Comparison of ENCODE assay signal across 23 cellular contexts in the genomic region with DNA sequence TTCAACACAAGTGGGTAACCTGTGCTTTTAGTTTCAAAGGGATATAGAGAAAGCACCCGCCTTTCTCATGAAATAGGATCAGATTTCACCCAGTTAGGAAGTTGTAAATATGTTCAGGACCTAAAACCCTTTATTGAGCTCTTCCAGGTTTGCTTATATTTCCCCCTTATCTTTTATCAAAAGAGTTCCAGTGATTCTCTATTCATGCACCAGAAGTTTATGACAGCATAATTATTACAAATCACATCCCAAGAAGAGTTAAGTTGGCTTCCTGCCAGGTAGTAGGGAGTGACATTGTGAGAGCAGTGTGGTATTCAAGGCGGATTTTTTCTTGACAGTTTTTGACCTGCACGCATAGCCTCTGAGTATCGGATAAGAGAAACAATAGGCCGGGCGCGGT.
DNase-seq lines count a peak whose midpoint lies in the region; ATAC-seq, FAIRE-seq and TF ChIP-seq lines count a peak whose summit lies in the region.
"Had no signal": no experiment of that assay in that cellular context is flagged by ENCODE, and none has a peak within 500 bp of the region (broad histone marks: within the 10 kb centered on the region; RNA-seq: fewer than 3 reads in every experiment).

No MANE protein-coding gene starts in this region.

- POLR2A ChIA-PET in Caco-2 (lab: Charles Lee): no interaction called here

- H3K27ac Mint-ChIP-seq in Caco-2 (ENCODE audit: unreplicated experiment) (peak overlapping the region; percentile 37), mesothelial cell of epicardium (peak overlapping the region; percentile 81)
- H3K27ac Mint-ChIP-seq: activated naive CD8-positive, alpha-beta T cell treated with anti-CD3 and anti-CD28 coated beads, Interleukin-2, amount 10 ng/mL, durations not matched to agents 7 days and 5 days; activated T-helper 17 cell treated with anti-CD3 and anti-CD28 coated beads, Interleukin-2, amount 50 U/mL, for 72 hours; CD8-positive, alpha-beta memory T cell; stimulated activated memory B cell treated with anti-CD40 and anti-IgM and Interleukin-4, amounts not matched to agents 10 μg/mL and 1 μg/mL and 100 μg/mL, for 72 hours had no signal

- H3K4me1 ChIP-seq in Caco-2: no peaks in the 10 kb centered on the region

- H3K4me3 ChIP-seq in Caco-2 (ENCODE audit: low read depth, low read length): no peak overlapping the region
- H3K4me3 ChIP-seq: mucosa of descending colon, thoracic aorta had no signal

- BruUV-seq in Caco-2 (replicated peaks; lab: Mats Ljungman, UMichigan): no TSS peak

- CTCF ChIA-PET in Caco-2 (lab: Charles Lee): no interaction called here

- H3K9me3 ChIP-seq in Caco-2: no peaks in the 10 kb centered on the region
- H3K9me3 ChIP-seq: mucosa of descending colon, neutrophil, thoracic aorta had no signal

- H3K9me3 Mint-ChIP-seq in Caco-2 (ENCODE audit: unreplicated experiment) (no peaks in the 10 kb centered on the region), mesothelial cell of epicardium (no peaks in the 10 kb centered on the region)
- H3K9me3 Mint-ChIP-seq: activated naive CD8-positive, alpha-beta T cell treated with anti-CD3 and anti-CD28 coated beads, Interleukin-2, amount 10 ng/mL, durations not matched to agents 7 days and 5 days; activated T-helper 17 cell treated with anti-CD3 and anti-CD28 coated beads, Interleukin-2, amount 50 U/mL, for 72 hours; stimulated activated memory B cell treated with anti-CD40 and anti-IgM and Interleukin-4, amounts not matched to agents 10 μg/mL and 1 μg/mL and 100 μg/mL, for 72 hours had no signal

- H3K4me3 Mint-ChIP-seq in Caco-2 (ENCODE audit: unreplicated experiment) (no peak overlapping the region), mesothelial cell of epicardium (peak overlapping the region; percentile 5)
- H3K4me3 Mint-ChIP-seq: activated naive CD8-positive, alpha-beta T cell treated with anti-CD3 and anti-CD28 coated beads, Interleukin-2, amount 10 ng/mL, durations not matched to agents 7 days and 5 days; activated T-helper 17 cell treated with anti-CD3 and anti-CD28 coated beads, Interleukin-2, amount 50 U/mL, for 72 hours; CD8-positive, alpha-beta memory T cell; stimulated activated memory B cell treated with anti-CD40 and anti-IgM and Interleukin-4, amounts not matched to agents 10 μg/mL and 1 μg/mL and 100 μg/mL, for 72 hours had no signal

- peaks cover 5% of the 10 kb centered on the region; the same call in 1 of the 2 replicates for H3K36me3 ChIP-seq in Caco-2 (ENCODE audit: control insufficient read depth, insufficient read depth, low read length)
- H3K36me3 ChIP-seq: neutrophil had no signal

- no peak for FAIRE-seq in frontal cortex (lab: Jason Lieb, UNC)
- FAIRE-seq: H54 had no signal

- TF ChIP-seq CTCF in Caco-2 (IDR thresholded peaks at IDR 0.05; ENCODE audit: insufficient read depth in 1 of 2, low read depth in 1 of 2, low read length in 1 of 2, severe bottlenecking in 1 of 2, unreplicated experiment in 1 of 2) (no peak), mesothelial cell of epicardium (IDR thresholded peaks at IDR 0.05; ENCODE audit: unreplicated experiment) (no peak)

- intact Hi-C loops in Caco-2 (cut with micrococcal nuclease; ENCODE audit: unreplicated experiment): no loop called here

- H3K27me3 Mint-ChIP-seq in Caco-2 (ENCODE audit: insufficient read depth, unreplicated experiment) (no peaks in the 10 kb centered on the region), mesothelial cell of epicardium (ENCODE audit: low read depth) (no peaks in the 10 kb centered on the region)

- H3K36me3 Mint-ChIP-seq in Caco-2 (ENCODE audit: insufficient read depth, unreplicated experiment) (peaks cover 92% of the 10 kb centered on the region), mesothelial cell of epicardium (peaks cover 57% of the 10 kb centered on the region)
- H3K36me3 Mint-ChIP-seq: activated naive CD8-positive, alpha-beta T cell treated with anti-CD3 and anti-CD28 coated beads, Interleukin-2, amount 10 ng/mL, durations not matched to agents 7 days and 5 days; CD8-positive, alpha-beta memory T cell; stimulated activated memory B cell treated with anti-CD40 and anti-IgM and Interleukin-4, amounts not matched to agents 10 μg/mL and 1 μg/mL and 100 μg/mL, for 72 hours had no signal

- H3K4me1 Mint-ChIP-seq in Caco-2 (ENCODE audit: low read depth, unreplicated experiment) (no peaks in the 10 kb centered on the region), mesothelial cell of epicardium (peaks cover 48% of the 10 kb centered on the region)
- H3K4me1 Mint-ChIP-seq: activated naive CD8-positive, alpha-beta T cell treated with anti-CD3 and anti-CD28 coated beads, Interleukin-2, amount 10 ng/mL, durations not matched to agents 7 days and 5 days; activated T-helper 17 cell treated with anti-CD3 and anti-CD28 coated beads, Interleukin-2, amount 50 U/mL, for 72 hours had no signal

- no peaks in the 10 kb centered on the region for H3K27me3 ChIP-seq in Caco-2 (replicated peaks; ENCODE audit: control insufficient read depth, insufficient read depth, low read length)

- no peak for DNase-seq in Caco-2
- peak; percentile 36 for DNase-seq in NCI-H1417 treated with DMSO at 0.1 percent for 48 hours (lab: John Stamatoyannopoulos, UW)
- DNase-seq in NCI-H510A treated with DMSO at 0.1 percent for 48 hours (lab: John Stamatoyannopoulos, UW): peak; percentile 34
- DNase-seq in mesothelial cell of epicardium (ENCODE audit: low spot score in 2 of 2, unreplicated experiment in 2 of 2): no peak
- DNase-seq in 8988T: no peak
- no peak for DNase-seq in frontal cortex (ENCODE audit: low spot score in 2 of 2)
- no peak for DNase-seq in nucleus accumbens (lab: John Stamatoyannopoulos, UW)
- DNase-seq: activated naive CD8-positive, alpha-beta T cell treated with anti-CD3 and anti-CD28 coated beads, Interleukin-2, amount 10 ng/mL, durations not matched to agents 7 days and 5 days; CD8-positive, alpha-beta memory T cell; EL; left cardiac atrium; mucosa of descending colon; MV-4-11; NCI-H774; PC-3; right cardiac atrium; T-helper 9 cell had no signal

- ATAC-seq in HG03571 (IDR thresholded peaks at IDR 0.05; ENCODE audit: unreplicated experiment): no peak
- ATAC-seq: activated T-helper 17 cell treated with anti-CD3 and anti-CD28 coated beads, Interleukin-2, amount 50 U/mL, for 72 hours; left cardiac atrium; mucosa of descending colon; PC-3; right cardiac atrium; stimulated activated memory B cell treated with anti-CD40 and anti-IgM and Interleukin-4, amounts not matched to agents 10 μg/mL and 1 μg/mL and 100 μg/mL, for 72 hours had no signal

Comparison
In these comparisons a context has a peak if more than half of its experiments do, and no peak if none do; other contexts are left out.
1. DNase-seq: peak in NCI-H1417 treated with DMSO at 0.1 percent for 48 hours (single experiment) and NCI-H510A treated with DMSO at 0.1 percent for 48 hours (single experiment); none in Caco-2 (0 of 2), mesothelial cell of epicardium (0 of 2), 8988T (single experiment), frontal cortex (0 of 2) and nucleus accumbens (0 of 56).